In genomic region chr15:59656935-59657634, GRCh38 we compare ENCODE assay signal across 8 cellular contexts. TPM values are rescaled to one million over a fixed set of nuclear protein-coding genes. Genes with fewer than 3 reads are reported as not detected.
DNase-seq lines count a peak whose midpoint lies in the region; ATAC-seq and TF ChIP-seq lines count a peak whose summit lies in the region.

GTF2A2 (minus strand) TSS chr15:59657515; CDS start chr15:59652277, 5,238 bp downstream.

- DNase-seq in AG09309 (ENCODE audit: low read depth) (peak; percentile 57), NCI-H345 treated with DMSO at 0.1 percent for 48 hours (lab: John Stamatoyannopoulos, UW; ENCODE audit: unreplicated experiment) (peak; percentile 75), caudate nucleus (lab: John Stamatoyannopoulos, UW) (peak; percentile 35 to 96 (median 90)), immature natural killer cell (peak; percentile 94 to 96 (median 95)), smooth muscle cell (lab: John Stamatoyannopoulos, UW; ENCODE audit: unreplicated experiment) (peak; percentile 70)
- peak; percentile 81 to 86 (median 83) for DNase-seq in activated CD4-positive, CD25-positive, alpha-beta regulatory T cell (lab: John Stamatoyannopoulos, UW)

- peaks cover 0 to 7% of the 10 kb centered on the region in 2 donors for H3K4me1 Mint-ChIP-seq in immature natural killer cell

- H3K27ac Mint-ChIP-seq in immature natural killer cell, result peak within 1 kb of the TSS in 3 of 6 donors; percentile 8 to 86 (median 77)

- H3K9me3 Mint-ChIP-seq in immature natural killer cell, result no peaks in the 10 kb centered on the region

- H3K36me3 ChIP-seq in smooth muscle cell (ENCODE audit: low read depth), result peaks cover 5% of the 10 kb centered on the region

- H3K9ac ChIP-seq in smooth muscle cell (ENCODE audit: low read depth), result peak within 1 kb of the TSS; percentile 92

- peak within 1 kb of the TSS; percentile 87 for H3K4me2 ChIP-seq in smooth muscle cell

- H3K4me3 ChIP-seq in AG09309 (ENCODE audit: control insufficient read depth, low read depth, low read length) (peak within 1 kb of the TSS; percentile 83), smooth muscle cell (peak within 1 kb of the TSS; percentile 88)

- H3K27me3 ChIP-seq in smooth muscle cell (ENCODE audit: low read depth), result no peaks in the 10 kb centered on the region

- H3F3A ChIP-seq in smooth muscle cell (ENCODE audit: low read depth), result peaks cover 10% of the 10 kb centered on the region

- ATAC-seq in GM19035 (IDR thresholded peaks at IDR 0.05; ENCODE audit: unreplicated experiment), result peak; percentile 98
- ATAC-seq in HG03342 (IDR thresholded peaks at IDR 0.05; ENCODE audit: unreplicated experiment), result peak; percentile 98

- H3K9me3 ChIP-seq in smooth muscle cell (replicated peaks; ENCODE audit: low read depth), result no peaks in the 10 kb centered on the region

- peaks cover 8% of the 10 kb centered on the region for H3K4me1 ChIP-seq in smooth muscle cell (ENCODE audit: low read depth)

- H3K4me3 Mint-ChIP-seq in immature natural killer cell, result peak within 1 kb of the TSS in 3 of 5 donors; percentile 23 to 40 (median 31)

- H3K27ac ChIP-seq in caudate nucleus (ENCODE audit: low read depth, low read length) (peak within 1 kb of the TSS; percentile 22), smooth muscle cell (ENCODE audit: low read depth) (peak within 1 kb of the TSS; percentile 68)

- WGBS in smooth muscle cell (ENCODE audit: low lambda C conversion rate), result 2% methylated on average over 51 of the region's 58 CpGs

- H3K79me2 ChIP-seq in smooth muscle cell (ENCODE audit: low read depth), result peaks cover 52% of the 10 kb centered on the region

- peaks cover 32% of the 10 kb centered on the region for H4K20me1 ChIP-seq in smooth muscle cell (ENCODE audit: low read depth)

- peaks cover 6 to 16% (median 8%) of the 10 kb centered on the region in 3 donors for H3K36me3 Mint-ChIP-seq in immature natural killer cell

- peaks cover 6 to 8% (median 7%) of the 10 kb centered on the region in 3 donors for H3K27me3 Mint-ChIP-seq in immature natural killer cell (ENCODE audit: low read depth in 3 of 3)

- peak within 1 kb of the TSS; percentile 16 for H2AFZ ChIP-seq in smooth muscle cell (ENCODE audit: low read depth)

- no peak for TF ChIP-seq CTCF in AG09309 (IDR thresholded peaks at IDR 0.05; ENCODE audit: control insufficient read depth, insufficient read depth, low read depth, low read length, missing control alignments)
- TF ChIP-seq CTCF in smooth muscle cell (IDR thresholded peaks at IDR 0.05; ENCODE audit: borderline replicate concordance, insufficient read depth, poor library complexity, severe bottlenecking), result no peak

RNA-seq across cellular contexts. Expression of gene GTF2A2, which starts in this region (rescaled TPM):
- polyA plus RNA-seq in immature natural killer cell, result 100 to 1,000 TPM; 128 to 211 (median 144) TPM
- total RNA-seq in smooth muscle cell, result 60.8 and 102 TPM in 2 replicates
- 253 and 261 TPM in 2 replicates for polyA plus RNA-seq in smooth muscle cell

Comparison
In these comparisons a context has a peak if more than half of its experiments do, and no peak if none do; other contexts are left out.
1. Peak in every context shown above with its lines: DNase-seq, ATAC-seq, H3K4me3 ChIP-seq and H3K27ac ChIP-seq.